In genomic region chr3:43155464-43156121, GRCh38 we compare ENCODE assay signal across 1 cellular context.
TF ChIP-seq lines count a peak whose summit lies in the region.

No MANE protein-coding gene starts in this region.

TF ChIP-seq in K562, 482 proteins besides CTCF, POLR2A, EP300 and RAD21 (continued from another document and continues in another):
- TF ChIP-seq DEAF1 (CRISPR knock-in tag; IDR thresholded peaks at IDR 0.05) (peak; percentile 66), CREB1 (IDR thresholded peaks at IDR 0.05) (no peak), CREB1 (CRISPR knock-in tag; IDR thresholded peaks at IDR 0.05) (no peak), RERE (CRISPR knock-in tag; IDR thresholded peaks at IDR 0.05; ENCODE audit: borderline replicate concordance) (no peak), FOXJ3 (CRISPR knock-in tag; IDR thresholded peaks at IDR 0.05) (no peak), SRF (CRISPR knock-in tag; IDR thresholded peaks at IDR 0.05) (no peak), STAT5B (CRISPR knock-in tag; IDR thresholded peaks at IDR 0.05) (no peak), XRCC4 (IDR thresholded peaks at IDR 0.05; ENCODE audit: extremely low read depth, insufficient read depth, insufficient read length) (no peak), FOSL1 (tag; conservative IDR thresholded peaks at IDR 0.05) (peak; percentile 44), KDM5B (IDR thresholded peaks at IDR 0.05; ENCODE audit: insufficient replicate concordance, low read depth, low read length) (no peak), ZNF707 (CRISPR knock-in tag; conservative IDR thresholded peaks at IDR 0.05) (no peak), ZNF41 (CRISPR knock-in tag; conservative IDR thresholded peaks at IDR 0.05) (0 out of 2 replicates have a peak, but pooled peaks have one; percentile 44), JUND (IDR thresholded peaks at IDR 0.05; ENCODE audit: borderline replicate concordance, low read depth, low read length) (peak; percentile 66; the same call in 1 of the 2 replicates), JUND (tag; IDR thresholded peaks at IDR 0.05; ENCODE audit: borderline replicate concordance, low read depth, low read length) (no peak; the same call in 2 of the 3 replicates), MTA2 (IDR thresholded peaks at IDR 0.05; ENCODE audit: low read depth) (no peak), HDAC2 (IDR thresholded peaks at IDR 0.05) (no peak), RREB1 (CRISPR knock-in tag; IDR thresholded peaks at IDR 0.05) (0 out of 2 replicates have a peak, but pooled peaks have one; percentile 34), ZNF347 (CRISPR knock-in tag; IDR thresholded peaks at IDR 0.05; ENCODE audit: low read depth) (no peak), TFAP4 (CRISPR knock-in tag; IDR thresholded peaks at IDR 0.05; ENCODE audit: borderline replicate concordance) (no peak), ZKSCAN8 (CRISPR knock-in tag; IDR thresholded peaks at IDR 0.05) (no peak), ETS1 (conservative IDR thresholded peaks at IDR 0.05; ENCODE audit: control insufficient read depth, low read depth, low read length) (no peak), FOXJ2 (tag; IDR thresholded peaks at IDR 0.05) (no peak), TBL1XR1 (IDR thresholded peaks at IDR 0.05; ENCODE audit: low read length in 2 of 2) (no peak), CREM (IDR thresholded peaks at IDR 0.05; ENCODE audit: low read depth) (peak; percentile 27; the same call in 1 of the 2 replicates), KDM4B (IDR thresholded peaks at IDR 0.05; ENCODE audit: borderline replicate concordance in 2 of 2, low read depth in 1 of 2) (no peak), YY1 (IDR thresholded peaks at IDR 0.05; ENCODE audit: borderline replicate concordance in 1 of 3, control insufficient read depth in 1 of 3, extremely low read depth in 1 of 3, insufficient read depth in 3 of 3, insufficient read length in 1 of 3, insufficient replicate concordance in 2 of 3, low read depth in 1 of 3, low read length in 2 of 3) (peak in 1 of 3 experiments; percentile 29), NEUROD1 (IDR thresholded peaks at IDR 0.05; ENCODE audit: borderline replicate concordance, low read depth, low read length, partially characterized antibody) (peak; percentile 18), DMBX1 (CRISPR knock-in tag; IDR thresholded peaks at IDR 0.05; ENCODE audit: borderline replicate concordance) (no peak), ZZZ3 (IDR thresholded peaks at IDR 0.05) (no peak), NFE2 (IDR thresholded peaks at IDR 0.05; ENCODE audit: low read depth) (peak; percentile 39; the same call in 1 of the 2 replicates), MNT (conservative IDR thresholded peaks at IDR 0.05) (no peak), NCOR1 (IDR thresholded peaks at IDR 0.05) (no peak), ARID3A (IDR thresholded peaks at IDR 0.05; ENCODE audit: borderline replicate concordance, low read depth, low read length) (no peak), ZNF280B (CRISPR knock-in tag; IDR thresholded peaks at IDR 0.05) (no peak), ZFP36 (IDR thresholded peaks at IDR 0.05; ENCODE audit: low read depth, low read length, partially characterized antibody) (no peak), ELF4 (CRISPR knock-in tag; IDR thresholded peaks at IDR 0.05) (no peak), JUN (IDR thresholded peaks at IDR 0.05; ENCODE audit: borderline replicate concordance, low read depth, low read length) (0 out of 2 replicates have a peak, but pooled peaks have one; percentile 38), JUN (CRISPR knock-in tag; IDR thresholded peaks at IDR 0.05; ENCODE audit: borderline replicate concordance) (no peak), ZNF668 (CRISPR knock-in tag; IDR thresholded peaks at IDR 0.05) (no peak)
